Comparison of ENCODE assay signal across 7 cellular contexts in genomic region chr15:87642990-87643389, GRCh38.
DNase-seq lines count a peak whose midpoint lies in the region; ATAC-seq lines count a peak whose summit lies in the region.
"Not testable (repeated sequence)": the region's sequence is repeated elsewhere in the genome, so short reads cannot be mapped to it uniquely, and the experiment has no call there.

No MANE protein-coding gene starts in this region.

- not testable (repeated sequence) for H3K9me3 Mint-ChIP-seq in activated T-cell treated with anti-CD3 and anti-CD28 coated beads, Interleukin-2, amount 50 U/mL, for 4 hours; activated naive CD8-positive, alpha-beta T cell treated with anti-CD3 and anti-CD28 coated beads for 36 hours

- peaks cover 21% of the 10 kb centered on the region for H3K27me3 Mint-ChIP-seq in T-helper 17 cell
- not testable (repeated sequence) for H3K27me3 Mint-ChIP-seq in activated T-cell treated with anti-CD3 and anti-CD28 coated beads, Interleukin-2, amount 50 U/mL, for 4 hours (ENCODE audit: low read depth); activated naive CD8-positive, alpha-beta T cell treated with anti-CD3 and anti-CD28 coated beads for 36 hours

- peak; percentile 61 for ATAC-seq in T-helper 17 cell
- ATAC-seq in activated T-cell treated with anti-CD3 and anti-CD28 coated beads, Interleukin-2, amount 50 U/mL, for 4 hours: peak; percentile 57 to 68

- H3K36me3 Mint-ChIP-seq in T-helper 17 cell (ENCODE audit: low read depth); activated T-cell treated with anti-CD3 and anti-CD28 coated beads, Interleukin-2, amount 50 U/mL, for 4 hours (ENCODE audit: insufficient read depth); activated naive CD8-positive, alpha-beta T cell treated with anti-CD3 and anti-CD28 coated beads for 36 hours: not testable (repeated sequence)

- not testable (repeated sequence) for H3K4me1 Mint-ChIP-seq in T-helper 17 cell; activated naive CD8-positive, alpha-beta T cell treated with anti-CD3 and anti-CD28 coated beads for 36 hours
- peaks cover 26% of the 10 kb centered on the region for H3K4me1 Mint-ChIP-seq in activated T-cell treated with anti-CD3 and anti-CD28 coated beads, Interleukin-2, amount 50 U/mL, for 4 hours (ENCODE audit: low read depth)

- not testable (repeated sequence) for H3K27ac Mint-ChIP-seq in T-helper 17 cell; activated naive CD8-positive, alpha-beta T cell treated with anti-CD3 and anti-CD28 coated beads for 36 hours

- H3K4me3 Mint-ChIP-seq in T-helper 17 cell: peak overlapping the region; percentile 13
- H3K4me3 Mint-ChIP-seq in activated T-cell treated with anti-CD3 and anti-CD28 coated beads, Interleukin-2, amount 50 U/mL, for 4 hours; activated naive CD8-positive, alpha-beta T cell treated with anti-CD3 and anti-CD28 coated beads for 36 hours: not testable (repeated sequence)

- DNase-seq in T-helper 17 cell; activated T-cell treated with anti-CD3 and anti-CD28 coated beads, Interleukin-2, amount 50 U/mL, for 4 hours: not testable (repeated sequence)
- DNase-seq in activated CD4-positive, alpha-beta T cell treated with anti-CD3 and anti-CD28 coated beads for 48 hours: peak; percentile 5
- peak; percentile 45 for DNase-seq in activated naive CD4-positive, alpha-beta T cell treated with anti-CD3 and anti-CD28 coated beads, Interleukin-2, amount 50 U/mL, for 16 hours
- peak; percentile 1 for DNase-seq in activated naive CD8-positive, alpha-beta T cell treated with anti-CD3 and anti-CD28 coated beads for 36 hours
- DNase-seq in stimulated activated CD4-positive, alpha-beta T cell treated with anti-CD3 and anti-CD28 coated beads, Interleukin-12 subunit alpha, Interleukin-12 subunit beta, amount 100 ng/mL, for 4 hours: peak; percentile 7
- peak; percentile 23 for DNase-seq in stimulated activated CD4-positive, alpha-beta T cell treated with anti-CD3 and anti-CD28 coated beads, Interleukin-4, amount 100 ng/mL, for 24 hours

- not testable (repeated sequence) for H3K9me3 ChIP-seq in T-helper 17 cell (ENCODE audit: control insufficient read depth, low read length, poor library complexity, severe bottlenecking)
